ENCODE assay signal across 7 cellular contexts in the genomic region with DNA sequence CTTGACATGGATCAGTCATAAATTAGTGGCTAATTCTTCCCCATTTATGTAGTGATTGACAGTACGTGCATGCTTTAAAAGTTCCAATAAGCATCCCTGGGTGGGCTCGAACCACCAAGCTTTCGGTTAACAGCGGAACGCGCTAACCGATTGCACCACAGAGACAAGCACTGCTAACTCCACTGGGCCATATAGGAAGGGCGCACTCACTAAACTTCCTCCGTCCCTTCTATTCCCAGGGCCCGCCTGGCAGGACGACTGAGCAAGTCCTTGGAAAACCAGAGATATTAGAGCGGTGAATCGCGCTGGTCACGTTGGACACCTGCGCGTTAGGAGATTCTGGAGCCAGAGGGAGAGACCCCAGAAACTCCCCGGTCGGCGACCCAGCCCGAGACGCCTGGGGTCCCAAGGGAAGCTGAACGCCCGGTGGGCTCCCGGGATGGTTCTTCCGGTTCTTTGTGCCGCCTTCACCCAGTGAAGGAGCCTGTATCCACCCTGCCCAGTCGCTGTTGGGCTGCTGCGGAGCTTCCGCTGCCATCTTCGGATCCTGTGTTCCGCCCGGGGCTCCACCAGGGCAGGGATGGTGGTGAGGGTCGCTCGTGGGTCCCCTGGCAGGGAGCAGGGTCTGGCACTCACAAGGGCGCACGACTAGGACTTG.
DNase-seq lines count a peak whose midpoint lies in the region; ATAC-seq, FAIRE-seq and TF ChIP-seq lines count a peak whose summit lies in the region.
"Not testable (repeated sequence)": the region's sequence is repeated elsewhere in the genome, so short reads cannot be mapped to it uniquely, and the experiment has no call there.

No MANE protein-coding gene starts in this region.

- H4K20me1 ChIP-seq in H1 (replicated peaks in 1 of 2; ENCODE audit: control insufficient read depth in 1 of 2, insufficient read depth in 2 of 2, low read length in 2 of 2): not testable (repeated sequence)

- TF ChIP-seq EP300 in H1 (IDR thresholded peaks at IDR 0.05; ENCODE audit: borderline replicate concordance in 1 of 2, low read depth in 2 of 2, low read length in 2 of 2): not testable (repeated sequence)

- H3K14ac ChIP-seq in H1 (ENCODE audit: insufficient read length): not testable (repeated sequence)

- H3K23ac ChIP-seq in H1 (ENCODE audit: insufficient read length): not testable (repeated sequence)

- POLR2A ChIA-PET in activated CD4-positive, alpha-beta T cell treated with anti-CD3 and anti-CD28 coated beads for 36 hours (lab: Charles Lee); H1 (lab: Charles Lee; ENCODE audit: partially characterized antibody): not testable (repeated sequence)

- H3K79me1 ChIP-seq in H1 (ENCODE audit: low read depth, low read length): not testable (repeated sequence)

- H3K9me3 ChIP-seq in H1 (ENCODE audit: insufficient read depth in 2 of 2, low read depth in 1 of 2, low read length in 1 of 2); iPS DF 6.9 (ENCODE audit: control insufficient read depth, insufficient read depth, low read length); mucosa of stomach (ENCODE audit: control insufficient read depth, low read length); spleen: not testable (repeated sequence)

- not testable (repeated sequence) for TF ChIP-seq CTCF in GM12864 (IDR thresholded peaks at IDR 0.05; ENCODE audit: low read depth, low read length, missing control alignments); H1 (IDR thresholded peaks at IDR 0.05; ENCODE audit: control extremely low read depth in 1 of 3, insufficient read depth in 1 of 3, low read depth in 1 of 3, low read length in 3 of 3); spleen (IDR thresholded peaks at IDR 0.05 in 8 of 11, conservative IDR thresholded peaks at IDR 0.05 in 3 of 11)

- H3K27ac Mint-ChIP-seq in activated CD4-positive, alpha-beta T cell treated with anti-CD3 and anti-CD28 coated beads for 36 hours: peak overlapping the region; percentile 93
- peak overlapping the region; percentile 81 for H3K27ac Mint-ChIP-seq in activated naive CD8-positive, alpha-beta T cell treated with anti-CD3 and anti-CD28 coated beads for 36 hours

- CTCF ChIA-PET in activated CD4-positive, alpha-beta T cell treated with anti-CD3 and anti-CD28 coated beads for 36 hours (lab: Charles Lee); H1 (lab: Charles Lee; ENCODE audit: partially characterized antibody): not testable (repeated sequence)

- intact Hi-C loops in activated CD4-positive, alpha-beta T cell treated with anti-CD3 and anti-CD28 coated beads for 36 hours (cut with DNase I, micrococcal nuclease); spleen (cut with DNase I; ENCODE audit: low total_unique reads): not testable (repeated sequence)

- H3K79me2 ChIP-seq in H1 (ENCODE audit: control insufficient read depth in 1 of 2, insufficient read depth in 2 of 2, low read length in 2 of 2): not testable (repeated sequence)

- not testable (repeated sequence) for H3K4me1 ChIP-seq in H1 (replicated peaks in 1 of 4; ENCODE audit: control insufficient read depth in 3 of 4, insufficient read depth in 4 of 4, low read length in 3 of 4); iPS DF 6.9 (ENCODE audit: control insufficient read depth, insufficient read depth, low read length); mucosa of stomach (ENCODE audit: control insufficient read depth, insufficient read depth, low read length); spleen

- H3K4ac ChIP-seq in H1 (replicated peaks; ENCODE audit: insufficient read length, low read depth, low read length): not testable (repeated sequence)

- not testable (repeated sequence) for H4K5ac ChIP-seq in H1 (ENCODE audit: insufficient read length, low read depth, low read length)

- H3K27me3 ChIP-seq in H1 (replicated peaks in 1 of 4; ENCODE audit: control insufficient read depth in 3 of 4, extremely low read depth in 1 of 4, insufficient read depth in 3 of 4, low read length in 3 of 4); iPS DF 6.9 (ENCODE audit: control insufficient read depth, insufficient read depth, low read length); mucosa of stomach (ENCODE audit: control insufficient read depth, insufficient read depth, low read length); spleen (replicated peaks in 1 of 7): not testable (repeated sequence)

- DNase-seq in GM12864 (ENCODE audit: low read depth); activated naive CD8-positive, alpha-beta T cell treated with anti-CD3 and anti-CD28 coated beads for 36 hours; iPS DF 6.9 (ENCODE audit: low read depth, low spot score); spleen: not testable (repeated sequence)
- DNase-seq in activated CD4-positive, alpha-beta T cell treated with anti-CD3 and anti-CD28 coated beads for 36 hours: peak; percentile 29
- peak in 1 of 2 experiments; percentile 72 for DNase-seq in H1 (ENCODE audit: low read depth in 1 of 2, low spot score in 2 of 2)

- H3K4me1 Mint-ChIP-seq in activated CD4-positive, alpha-beta T cell treated with anti-CD3 and anti-CD28 coated beads for 36 hours; activated naive CD8-positive, alpha-beta T cell treated with anti-CD3 and anti-CD28 coated beads for 36 hours: not testable (repeated sequence)

- H3K36me3 Mint-ChIP-seq in activated CD4-positive, alpha-beta T cell treated with anti-CD3 and anti-CD28 coated beads for 36 hours (ENCODE audit: low read depth); activated naive CD8-positive, alpha-beta T cell treated with anti-CD3 and anti-CD28 coated beads for 36 hours: not testable (repeated sequence)

- not testable (repeated sequence) for H2BK120ac ChIP-seq in H1 (replicated peaks; ENCODE audit: low read depth, low read length)

- H3K36me3 ChIP-seq in H1 (ENCODE audit: control insufficient read depth in 2 of 4, insufficient read depth in 4 of 4, low read length in 3 of 4); iPS DF 6.9 (ENCODE audit: control insufficient read depth, insufficient read depth, low read length); mucosa of stomach (ENCODE audit: control insufficient read depth, insufficient read depth, low read length); spleen: not testable (repeated sequence)

- not testable (repeated sequence) for H3K27ac ChIP-seq in H1 (ENCODE audit: low read depth, low read length); iPS DF 6.9 (ENCODE audit: low read length)
- peak overlapping the region in 5 of 8 donors; percentile 44 to 72 (median 63) for H3K27ac ChIP-seq in spleen

- peak overlapping the region; percentile 42 for H3K4me3 ChIP-seq in GM12864 (ENCODE audit: low read depth, low read length)
- H3K4me3 ChIP-seq in H1 (ENCODE audit: extremely low read depth in 1 of 4, insufficient read depth in 2 of 4, low read depth in 3 of 4, low read length in 4 of 4): peak overlapping the region; percentile 48 to 61 (median 53)
- H3K4me3 ChIP-seq in iPS DF 6.9 (ENCODE audit: low read length): peak overlapping the region; percentile 57; the same call in 1 of the 2 replicates
- H3K4me3 ChIP-seq in mucosa of stomach (ENCODE audit: low read length): not testable (repeated sequence)
- H3K4me3 ChIP-seq in spleen: peak overlapping the region; percentile 18 to 67 (median 36)

- FAIRE-seq in H1 (lab: Jason Lieb, UNC): not testable (repeated sequence)

- peak; percentile 71 for ATAC-seq in activated CD4-positive, alpha-beta T cell treated with anti-CD3 and anti-CD28 coated beads for 36 hours

- H2BK20ac ChIP-seq in H1 (ENCODE audit: low read length): not testable (repeated sequence)

- not testable (repeated sequence) for H3K23me2 ChIP-seq in H1 (ENCODE audit: low read depth, low read length)

- not testable (repeated sequence) for H3K9me3 Mint-ChIP-seq in activated CD4-positive, alpha-beta T cell treated with anti-CD3 and anti-CD28 coated beads for 36 hours (ENCODE audit: low read depth); activated naive CD8-positive, alpha-beta T cell treated with anti-CD3 and anti-CD28 coated beads for 36 hours

- WGBS in H1 (ENCODE audit: extremely low coverage in 1 of 2, insufficient coverage in 1 of 2, insufficient read length in 1 of 2, insufficient replicate concordance in 2 of 2, low coverage in 1 of 2, low lambda C conversion rate in 2 of 2, missing lambda C conversion rate in 1 of 2), 2 experiments: 9% methylated on average over 17 of the region's 37 CpGs; no CpG with 5 or more reads in 1 of the 2 experiments
- no CpG with 5 or more reads among the region's 37 CpGs for WGBS in iPS DF 6.9 (ENCODE audit: insufficient coverage, insufficient read length)
- 0 to 3% (median 2%) methylated on average over 1 to 28 of the region's 37 CpGs; no CpG with 5 or more reads in 1 of the 5 donors for WGBS in spleen, 5 donors

- H2BK12ac ChIP-seq in H1 (ENCODE audit: low read depth, low read length): not testable (repeated sequence)

- peak overlapping the region; percentile 40 to 53 for H3K4me2 ChIP-seq in H1 (ENCODE audit: insufficient read depth in 1 of 2, low read depth in 2 of 2, low read length in 2 of 2)

- H2AK5ac ChIP-seq in H1 (ENCODE audit: low read depth, low read length): not testable (repeated sequence)

- not testable (repeated sequence) for H4K91ac ChIP-seq in H1 (replicated peaks; ENCODE audit: insufficient read length, low read length)

- H2BK15ac ChIP-seq in H1 (ENCODE audit: low read length): not testable (repeated sequence)

- not testable (repeated sequence) for H3K18ac ChIP-seq in H1 (ENCODE audit: extremely low read depth, low read length)

- not testable (repeated sequence) for H2BK5ac ChIP-seq in H1 (ENCODE audit: low read depth, low read length)

- not testable (repeated sequence) for H3K9ac ChIP-seq in H1 (replicated peaks in 1 of 4; ENCODE audit: extremely low read depth in 1 of 4, low read depth in 3 of 4, low read length in 3 of 4)
- peak overlapping the region; percentile 50 for H3K9ac ChIP-seq in mucosa of stomach (ENCODE audit: low read length)

- H3K56ac ChIP-seq in H1 (replicated peaks; ENCODE audit: insufficient read length, low read depth, low read length): not testable (repeated sequence)

- not testable (repeated sequence) for H4K8ac ChIP-seq in H1 (ENCODE audit: extremely low read depth, insufficient read depth, low read length)

- not testable (repeated sequence) for H3K27me3 Mint-ChIP-seq in activated CD4-positive, alpha-beta T cell treated with anti-CD3 and anti-CD28 coated beads for 36 hours; activated naive CD8-positive, alpha-beta T cell treated with anti-CD3 and anti-CD28 coated beads for 36 hours

- not testable (repeated sequence) for TF ChIP-seq POLR2A in H1 (IDR thresholded peaks at IDR 0.05; ENCODE audit: control extremely low read depth in 1 of 2, low read depth in 2 of 2, low read length in 2 of 2); spleen (IDR thresholded peaks at IDR 0.05)

- not testable (repeated sequence) for TF ChIP-seq RAD21 in H1 (IDR thresholded peaks at IDR 0.05 in 1 of 2, conservative IDR thresholded peaks at IDR 0.05 in 1 of 2; ENCODE audit: low read depth in 2 of 2, low read length in 2 of 2)

- peak overlapping the region; percentile 81 for H3K4me3 Mint-ChIP-seq in activated CD4-positive, alpha-beta T cell treated with anti-CD3 and anti-CD28 coated beads for 36 hours
- H3K4me3 Mint-ChIP-seq in activated naive CD8-positive, alpha-beta T cell treated with anti-CD3 and anti-CD28 coated beads for 36 hours: peak overlapping the region; percentile 84

- not testable (repeated sequence) for H2AFZ ChIP-seq in H1 (ENCODE audit: low read length)
